ENCODE assay signal across 1 cellular context in the genomic region with DNA sequence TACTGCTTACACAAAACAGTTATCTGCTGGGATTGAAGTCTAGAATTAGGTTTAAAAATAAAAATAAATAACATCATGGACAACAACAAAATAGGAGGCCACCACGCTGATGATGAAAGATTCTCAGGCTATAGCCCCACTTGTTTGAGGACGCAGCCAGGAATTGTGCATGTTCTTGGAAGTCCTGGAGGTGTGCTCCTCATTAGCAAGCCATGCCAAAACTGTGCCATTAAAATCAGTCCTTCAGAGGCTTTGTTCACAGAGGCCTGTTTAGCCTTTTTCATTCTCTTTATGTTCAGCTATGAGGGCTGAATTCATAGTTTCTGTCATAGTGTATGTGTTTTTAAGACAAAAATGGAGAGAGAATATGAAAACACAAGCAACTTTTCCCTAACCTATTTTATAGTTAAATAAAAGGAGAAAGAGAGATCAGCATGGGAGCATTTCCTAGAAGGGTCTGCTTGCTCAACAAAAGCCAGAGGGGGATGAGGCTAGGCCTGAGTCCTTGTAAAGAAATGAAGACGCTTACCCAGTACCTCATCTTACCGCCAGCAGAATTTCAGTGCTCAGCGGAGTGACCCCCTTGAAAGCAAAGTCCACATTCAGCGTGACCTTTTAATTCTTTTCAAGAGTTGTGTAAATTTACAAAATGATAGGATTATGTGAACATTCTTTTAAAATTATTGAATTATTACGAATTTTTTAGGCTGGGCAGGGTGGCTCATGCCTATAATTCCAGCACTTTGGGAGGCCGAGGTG. TPM values are rescaled to one million over a fixed set of nuclear protein-coding genes. Genes with fewer than 3 reads are reported as not detected.
"Had no signal": no experiment of that assay in that cellular context is flagged by ENCODE, and none has a peak within 500 bp of the region (broad histone marks: within the 10 kb centered on the region; RNA-seq: fewer than 3 reads in every experiment).

No MANE protein-coding gene starts in this region.

RNA-seq across cellular contexts. Expression of a gene that starts 46.2 kb away (rescaled TPM):
- total RNA-seq: G401 had no signal
